Comparison of ENCODE assay signal across 13 cellular contexts in the genomic region with DNA sequence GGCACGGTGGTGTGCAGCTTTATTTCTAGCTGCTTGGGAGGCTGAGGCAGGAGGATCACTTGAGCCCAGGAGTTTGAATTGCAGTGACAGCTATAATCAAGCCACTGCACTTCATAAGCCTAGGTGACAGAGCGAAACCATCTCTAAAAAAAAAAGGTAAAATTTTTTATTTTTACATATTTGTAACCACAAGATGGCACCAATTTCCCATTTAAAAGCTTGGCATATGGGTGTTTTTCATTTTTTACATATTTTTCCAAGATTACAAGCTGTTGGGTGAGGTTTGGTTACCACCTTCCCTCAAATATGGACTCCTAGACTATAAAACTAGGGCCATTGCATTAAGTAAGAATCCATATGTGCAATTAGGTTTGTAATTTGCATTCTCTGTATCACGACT.
DNase-seq lines count a peak whose midpoint lies in the region; ATAC-seq, FAIRE-seq and TF ChIP-seq lines count a peak whose summit lies in the region.
"Had no signal": no experiment of that assay in that cellular context is flagged by ENCODE, and none has a peak within 500 bp of the region (broad histone marks: within the 10 kb centered on the region; RNA-seq: fewer than 3 reads in every experiment).

No MANE protein-coding gene starts in this region.

- H3K79me2 ChIP-seq in DND-41 (ENCODE audit: insufficient read depth, low read length) (no peaks in the 10 kb centered on the region), OCI-LY3 (ENCODE audit: low read length) (no peaks in the 10 kb centered on the region)

- no peak overlapping the region for H2AFZ ChIP-seq in DND-41 (ENCODE audit: low read depth, low read length)
- peak overlapping the region; percentile 34; the same call in 1 of the 2 replicates for H2AFZ ChIP-seq in OCI-LY3 (ENCODE audit: low read depth, low read length)

- DNase-seq in 8988T: peak; percentile 19
- DNase-seq in DND-41: no peak
- DNase-seq in epidermal melanocyte (ENCODE audit: insufficient read length, low spot score): peak; percentile 20
- DNase-seq in NCI-H774 (lab: John Stamatoyannopoulos, UW): no peak
- no peak for DNase-seq in gastrocnemius medialis
- no peak for DNase-seq in GM12891 (ENCODE audit: insufficient read length, low spot score)
- DNase-seq in left colon: no peak
- DNase-seq: amygdala; stimulated activated CD8-positive, alpha-beta memory T cell treated with anti-CD3 and anti-CD28 coated beads, Interleukin-4, amount 100 ng/mL, for 48 hours had no signal

- TF ChIP-seq POLR2A in gastrocnemius medialis (IDR thresholded peaks at IDR 0.05): no peak
- TF ChIP-seq POLR2A in GM12891 (IDR thresholded peaks at IDR 0.05; ENCODE audit: low read depth, low read length): no peak

- no peak overlapping the region for H3K9ac ChIP-seq in DND-41 (ENCODE audit: low read depth, low read length)
- no peak overlapping the region for H3K9ac ChIP-seq in OCI-LY3 (ENCODE audit: low read length)

- TF ChIP-seq CTCF in DND-41 (IDR thresholded peaks at IDR 0.05; ENCODE audit: borderline replicate concordance, extremely low read depth, low read length, poor library complexity, severe bottlenecking) (peak; percentile 32), OCI-LY3 (IDR thresholded peaks at IDR 0.05; ENCODE audit: low read depth, low read length) (peak; percentile 45), gastrocnemius medialis (IDR thresholded peaks at IDR 0.05 in 4 of 5, conservative IDR thresholded peaks at IDR 0.05 in 1 of 5) (no peak)

- no peaks in the 10 kb centered on the region for H3K4me1 ChIP-seq in DND-41 (ENCODE audit: insufficient read depth, low read length)
- H3K4me1 ChIP-seq in OCI-LY3 (ENCODE audit: low read length): peaks cover 32% of the 10 kb centered on the region
- H3K4me1 ChIP-seq in gastrocnemius medialis: no peaks in the 10 kb centered on the region
- H3K4me1 ChIP-seq: esophagus muscularis mucosa had no signal

- intact Hi-C loops in gastrocnemius medialis (cut with DNase I; ENCODE audit: low total_unique reads) (no loop called here), left colon (cut with DNase I, micrococcal nuclease) (loop anchor here in 1 of 2 donors (10.0 kb wide), 1 partner anchor 145 kb away; no protein-coding TSS in a partner anchor)

- no peak for FAIRE-seq in GM12891 (lab: Jason Lieb, UNC)

- H3K27ac ChIP-seq in DND-41 (ENCODE audit: low read length) (no peak overlapping the region), OCI-LY3 (ENCODE audit: low read length) (no peak overlapping the region), gastrocnemius medialis (no peak overlapping the region)
- H3K27ac ChIP-seq: esophagus muscularis mucosa, SK-N-MC had no signal

- H3K27me3 ChIP-seq in DND-41 (ENCODE audit: insufficient read depth, low read length, poor library complexity) (no peaks in the 10 kb centered on the region), OCI-LY3 (ENCODE audit: low read depth, low read length) (no peaks in the 10 kb centered on the region), gastrocnemius medialis (no peaks in the 10 kb centered on the region)
- H3K27me3 ChIP-seq: esophagus muscularis mucosa had no signal

- H3K4me2 ChIP-seq in DND-41 (ENCODE audit: insufficient read depth, low read length) (no peak overlapping the region), OCI-LY3 (ENCODE audit: low read length) (no peak overlapping the region)

- H3K4me3 ChIP-seq in DND-41 (ENCODE audit: low read depth in 1 of 2, low read length in 2 of 2) (no peak overlapping the region), OCI-LY3 (ENCODE audit: low read length) (no peak overlapping the region), gastrocnemius medialis (no peak overlapping the region)
- H3K4me3 ChIP-seq: esophagus muscularis mucosa, lung, SK-N-MC had no signal

- H3K9me3 ChIP-seq in DND-41 (ENCODE audit: insufficient read depth, low read length, severe bottlenecking) (no peaks in the 10 kb centered on the region), OCI-LY3 (ENCODE audit: insufficient read depth, low read length) (no peaks in the 10 kb centered on the region), gastrocnemius medialis (no peaks in the 10 kb centered on the region)
- H3K9me3 ChIP-seq: esophagus muscularis mucosa had no signal

- no peaks in the 10 kb centered on the region for H4K20me1 ChIP-seq in DND-41 (ENCODE audit: insufficient read depth, low read length)
- no peaks in the 10 kb centered on the region for H4K20me1 ChIP-seq in OCI-LY3 (ENCODE audit: insufficient read depth, low read length)

- in situ Hi-C loops in gastrocnemius medialis (cut with MboI; ENCODE audit: low sequenced_read_pairs in 4 of 4): loop anchor here in 1 of 4 donors (10.0 kb wide), 1 partner anchor 145 kb away; no protein-coding TSS in a partner anchor

- no peak for ATAC-seq in DND-41 (ENCODE audit: insufficient read depth, low read depth)
- ATAC-seq in gastrocnemius medialis: no peak
- ATAC-seq in left colon: no peak

- H3K36me3 ChIP-seq in DND-41 (ENCODE audit: insufficient read depth, low read length) (no peaks in the 10 kb centered on the region), OCI-LY3 (replicated peaks; ENCODE audit: low read depth, low read length) (no peaks in the 10 kb centered on the region), gastrocnemius medialis (no peaks in the 10 kb centered on the region)
- H3K36me3 ChIP-seq: esophagus muscularis mucosa had no signal

TF ChIP-seq in GM12891, 5 proteins besides CTCF, POLR2A, EP300 and RAD21:
- no peak for TF ChIP-seq TAF1 (IDR thresholded peaks at IDR 0.05; ENCODE audit: low read depth, low read length)
- TF ChIP-seq POLR2AphosphoS5 (IDR thresholded peaks at IDR 0.05; ENCODE audit: low read depth, low read length): no peak
- TF ChIP-seq PAX5 (IDR thresholded peaks at IDR 0.05; ENCODE audit: insufficient read depth, low read length, severe bottlenecking): no peak
- TF ChIP-seq SPI1 (IDR thresholded peaks at IDR 0.05; ENCODE audit: low read depth, low read length): no peak
- no peak for TF ChIP-seq POU2F2 (IDR thresholded peaks at IDR 0.05; ENCODE audit: low read depth, low read length)

Comparison
In these comparisons a context has a peak if more than half of its experiments do, and no peak if none do; other contexts are left out.
1. DNase-seq: peak in 8988T (single experiment) and epidermal melanocyte (single experiment); none in DND-41 (single experiment), NCI-H774 (single experiment), gastrocnemius medialis (0 of 2), GM12891 (single experiment) and left colon (0 of 2).
2. CTCF ChIP-seq: peak in DND-41 (single experiment) and OCI-LY3 (single experiment); none in gastrocnemius medialis (0 of 5).